ENCODE assay signal across 27 cellular contexts in the genomic region with DNA sequence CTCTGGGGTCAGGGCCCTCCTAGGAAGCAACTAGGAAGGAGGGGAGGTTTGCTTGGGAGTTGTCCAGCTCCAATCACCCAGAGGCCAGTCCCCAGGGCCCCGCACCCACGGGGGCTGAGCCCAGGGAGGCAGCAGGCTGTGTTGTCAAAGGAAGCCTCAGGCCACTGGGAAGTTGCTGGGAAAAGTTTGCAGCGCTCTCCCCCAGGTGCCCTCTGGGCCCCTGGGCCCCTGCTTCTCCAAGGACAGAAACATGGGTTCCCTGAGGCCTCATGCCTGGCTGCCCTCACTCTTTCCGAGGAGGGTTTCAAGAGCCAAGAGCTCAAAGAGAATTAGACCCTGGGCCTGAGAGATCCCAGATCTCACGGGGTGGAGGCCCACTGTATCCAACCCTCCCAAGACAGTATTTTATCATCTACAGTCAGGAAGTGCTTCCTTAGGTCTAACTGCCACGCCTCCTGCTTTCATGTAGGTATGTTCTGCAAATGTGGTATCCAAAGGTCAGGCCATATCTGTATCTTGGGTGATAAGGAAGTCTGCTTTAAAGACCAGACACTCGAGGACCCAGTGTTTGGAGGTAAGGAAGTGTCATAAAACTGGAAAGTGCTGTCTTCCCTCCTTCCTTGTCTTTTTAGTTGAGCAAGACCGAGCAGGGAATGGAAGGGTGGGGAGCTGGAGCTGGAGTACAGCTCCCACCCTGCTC. TPM values are rescaled to one million over a fixed set of nuclear protein-coding genes. Genes with fewer than 3 reads are reported as not detected.
"Had no signal": no experiment of that assay in that cellular context is flagged by ENCODE, and none has a peak within 500 bp of the region (broad histone marks: within the 10 kb centered on the region; RNA-seq: fewer than 3 reads in every experiment).

No MANE protein-coding gene starts in this region.

- H3K4me3 Mint-ChIP-seq: activated CD4-positive, alpha-beta memory T cell treated with anti-CD3 and anti-CD28 coated beads for 36 hours; activated naive CD8-positive, alpha-beta T cell treated with anti-CD3 and anti-CD28 coated beads, Interleukin-2, amount 50 U/mL, for 24 hours; activated T-cell treated with anti-CD3 and anti-CD28 coated beads, Interleukin-2, amount 50 U/mL, for 4 hours; T-cell had no signal

- H3K9me3 Mint-ChIP-seq: activated CD4-positive, alpha-beta memory T cell treated with anti-CD3 and anti-CD28 coated beads for 36 hours; activated naive CD4-positive, alpha-beta T cell treated with anti-CD3 and anti-CD28 coated beads, Interleukin-2, amount 50 U/mL, for 72 hours; activated naive CD8-positive, alpha-beta T cell treated with anti-CD3 and anti-CD28 coated beads, Interleukin-2, amount 50 U/mL, for 24 hours; activated T-cell treated with anti-CD3 and anti-CD28 coated beads, Interleukin-2, amount 50 U/mL, for 4 hours; T-cell had no signal

- H3K36me3 Mint-ChIP-seq: activated CD4-positive, alpha-beta memory T cell treated with anti-CD3 and anti-CD28 coated beads for 36 hours; activated naive CD4-positive, alpha-beta T cell treated with anti-CD3 and anti-CD28 coated beads, Interleukin-2, amount 50 U/mL, for 72 hours; T-cell had no signal

- H3K4me1 Mint-ChIP-seq: activated naive CD8-positive, alpha-beta T cell treated with anti-CD3 and anti-CD28 coated beads, Interleukin-2, amount 50 U/mL, for 24 hours; T-cell had no signal

- H3K4me3 ChIP-seq: ascending aorta, body of pancreas, MG63, SK-N-MC had no signal

- H3K36me3 ChIP-seq: ascending aorta, MG63 had no signal

- DNase-seq: activated CD4-positive, alpha-beta memory T cell treated with anti-CD3 and anti-CD28 coated beads for 36 hours; activated CD4-positive, alpha-beta T cell treated with anti-CD3 and anti-CD28 coated beads for 48 hours; activated CD4-positive, CD25-positive, alpha-beta regulatory T cell treated with anti-CD3 and anti-CD28 coated beads, Interleukin-2, amount 50 U/mL, for 72 hours; activated CD8-positive, alpha-beta memory T cell treated with anti-CD3 and anti-CD28 coated beads for 24 hours; activated effector memory CD4-positive, alpha-beta T cell treated with anti-CD3 and anti-CD28 coated beads, Interleukin-2, amount 50 U/mL, for 16 hours; activated naive CD4-positive, alpha-beta T cell treated with Interleukin-2 at 50 U/mL for 16 hours; activated naive CD8-positive, alpha-beta T cell treated with anti-CD3 and anti-CD28 coated beads, Interleukin-2, amount 50 U/mL, for 24 hours; activated T-cell treated with anti-CD3 and anti-CD28 coated beads, Interleukin-2, amount 50 U/mL, for 4 hours; amniotic stem cell; body of pancreas; MG63; MV-4-11; NCI-H1092 treated with DMSO at 0.1 percent for 48 hours; NCI-H1417 treated with DMSO at 0.1 percent for 48 hours; NCI-H1694; NCI-H2029; NCI-H345; NCI-H510A; NCI-H526 treated with DMSO at 0.1 percent for 48 hours; NCI-H82; T-cell; T-helper 2 cell; T1000 had no signal

- H3K9ac ChIP-seq: KMS-11 had no signal

- H3K27me3 Mint-ChIP-seq: activated CD4-positive, alpha-beta memory T cell treated with anti-CD3 and anti-CD28 coated beads for 36 hours had no signal

- H3K27me3 ChIP-seq: ascending aorta, body of pancreas, MG63 had no signal

- H3K4me1 ChIP-seq: ascending aorta, body of pancreas had no signal

- ATAC-seq: activated naive CD4-positive, alpha-beta T cell treated with anti-CD3 and anti-CD28 coated beads, Interleukin-2, amount 50 U/mL, for 72 hours; activated naive CD8-positive, alpha-beta T cell treated with anti-CD3 and anti-CD28 coated beads, Interleukin-2, amount 50 U/mL, for 24 hours; activated T-cell treated with anti-CD3 and anti-CD28 coated beads, Interleukin-2, amount 50 U/mL, for 4 hours; body of pancreas; T-cell had no signal

- H3K4me2 ChIP-seq: KMS-11 had no signal

- H3K9me3 ChIP-seq: ascending aorta, body of pancreas, MG63 had no signal

- H3K27ac Mint-ChIP-seq: activated CD4-positive, alpha-beta memory T cell treated with anti-CD3 and anti-CD28 coated beads for 36 hours; activated naive CD4-positive, alpha-beta T cell treated with anti-CD3 and anti-CD28 coated beads, Interleukin-2, amount 50 U/mL, for 72 hours; activated naive CD8-positive, alpha-beta T cell treated with anti-CD3 and anti-CD28 coated beads, Interleukin-2, amount 50 U/mL, for 24 hours; T-cell had no signal

- H3K27ac ChIP-seq: ascending aorta, body of pancreas, KMS-11, SK-N-MC had no signal

RNA-seq across cellular contexts. Expression of a gene that starts 44.2 kb away (rescaled TPM):
- total RNA-seq: activated CD4-positive, alpha-beta memory T cell treated with anti-CD3 and anti-CD28 coated beads for 36 hours had no signal
